In the genomic region with DNA sequence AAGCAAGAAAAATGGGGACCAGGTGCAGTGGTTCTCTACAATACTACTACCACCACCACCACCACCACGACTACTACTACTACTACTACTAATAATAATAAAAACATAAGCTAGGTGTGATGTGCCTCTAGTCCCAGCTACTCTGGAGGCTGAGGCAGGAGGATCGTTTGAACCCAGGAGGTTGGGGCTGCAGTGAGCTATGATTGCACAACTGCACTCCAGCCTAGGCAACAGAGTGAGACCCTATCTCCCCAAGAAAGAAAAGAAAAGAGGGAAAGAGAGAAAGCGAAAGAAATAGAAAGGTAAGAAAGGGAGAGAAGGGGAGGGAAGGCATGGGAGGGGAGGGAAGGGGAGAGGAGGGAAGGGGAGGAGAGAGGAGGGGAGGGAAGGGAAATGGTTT, we compare ENCODE assay signal across 23 cellular contexts.
"Had no signal": no experiment of that assay in that cellular context is flagged by ENCODE, and none has a peak within 500 bp of the region (broad histone marks: within the 10 kb centered on the region; RNA-seq: fewer than 3 reads in every experiment).

No MANE protein-coding gene starts in this region.

- H3K4me1 ChIP-seq: suprapubic skin, upper lobe of right lung had no signal

- H3K36me3 ChIP-seq: brain microvascular endothelial cell, gastroesophageal sphincter, left ventricle myocardium inferior, ovary, suprapubic skin, tibial artery, upper lobe of right lung had no signal

- DNase-seq: activated CD4-positive, alpha-beta T cell treated with anti-CD3 and anti-CD28 coated beads for 4 hours; activated CD4-positive, alpha-beta T cell treated with anti-CD3 and anti-CD28 coated beads, Interleukin-2, amount 50 U/mL, for 4 hours; activated CD8-positive, alpha-beta memory T cell treated with anti-CD3 and anti-CD28 coated beads, Interleukin-2, amount 50 U/mL, for 48 hours; activated naive CD4-positive, alpha-beta T cell treated with anti-CD3 and anti-CD28 coated beads, Interleukin-2, amount 10 ng/mL, durations not matched to agents 7 days and 5 days; activated T-cell treated with anti-CD3 and anti-CD28 coated beads, Interleukin-2, amount 50 U/mL, for 4 hours; amniotic stem cell; brain microvascular endothelial cell; islet precursor cell; left ventricle myocardium inferior; mucosa of descending colon; nephron progenitor cell; ovary; stimulated activated CD4-positive, alpha-beta T cell treated with anti-CD3 and anti-CD28 coated beads, Interleukin-12 subunit alpha, Interleukin-12 subunit beta, amount 100 ng/mL, for 4 hours; stimulated activated CD4-positive, alpha-beta T cell treated with anti-CD3 and anti-CD28 coated beads, Interleukin-4, amount 100 ng/mL, for 1 hour; tibial artery; upper lobe of right lung had no signal

- H3K27ac ChIP-seq: brain microvascular endothelial cell, gastroesophageal sphincter, hepatocyte, left ventricle myocardium inferior, ovary, skin epidermis, suprapubic skin, upper lobe of right lung had no signal

- H3K9me3 ChIP-seq: gastroesophageal sphincter, left ventricle myocardium inferior, mucosa of descending colon, ovary, suprapubic skin, tibial artery, upper lobe of right lung had no signal

- H3K4me3 Mint-ChIP-seq: activated naive CD4-positive, alpha-beta T cell treated with anti-CD3 and anti-CD28 coated beads, Interleukin-2, amount 10 ng/mL, durations not matched to agents 7 days and 5 days; activated T-cell treated with anti-CD3 and anti-CD28 coated beads, Interleukin-2, amount 50 U/mL, for 4 hours; nephron progenitor cell had no signal

- ATAC-seq: activated T-cell treated with anti-CD3 and anti-CD28 coated beads, Interleukin-2, amount 50 U/mL, for 4 hours; gastroesophageal sphincter; mucosa of descending colon; sciatic nerve; upper lobe of right lung had no signal

- H3K4me3 ChIP-seq: gastroesophageal sphincter, hepatocyte, left ventricle myocardium inferior, lung, mucosa of descending colon, ovary, skin epidermis, suprapubic skin, tibial artery, upper lobe of right lung had no signal

- H3K9me3 Mint-ChIP-seq: activated naive CD4-positive, alpha-beta T cell treated with anti-CD3 and anti-CD28 coated beads, Interleukin-2, amount 10 ng/mL, durations not matched to agents 7 days and 5 days had no signal

- H3K27me3 Mint-ChIP-seq: progenitor cell of endocrine pancreas had no signal

- H3K27me3 ChIP-seq: brain microvascular endothelial cell, gastroesophageal sphincter, hepatocyte, ovary, suprapubic skin, tibial artery, upper lobe of right lung had no signal
